22 cellular contexts compared by ENCODE assay signal in the genomic region with DNA sequence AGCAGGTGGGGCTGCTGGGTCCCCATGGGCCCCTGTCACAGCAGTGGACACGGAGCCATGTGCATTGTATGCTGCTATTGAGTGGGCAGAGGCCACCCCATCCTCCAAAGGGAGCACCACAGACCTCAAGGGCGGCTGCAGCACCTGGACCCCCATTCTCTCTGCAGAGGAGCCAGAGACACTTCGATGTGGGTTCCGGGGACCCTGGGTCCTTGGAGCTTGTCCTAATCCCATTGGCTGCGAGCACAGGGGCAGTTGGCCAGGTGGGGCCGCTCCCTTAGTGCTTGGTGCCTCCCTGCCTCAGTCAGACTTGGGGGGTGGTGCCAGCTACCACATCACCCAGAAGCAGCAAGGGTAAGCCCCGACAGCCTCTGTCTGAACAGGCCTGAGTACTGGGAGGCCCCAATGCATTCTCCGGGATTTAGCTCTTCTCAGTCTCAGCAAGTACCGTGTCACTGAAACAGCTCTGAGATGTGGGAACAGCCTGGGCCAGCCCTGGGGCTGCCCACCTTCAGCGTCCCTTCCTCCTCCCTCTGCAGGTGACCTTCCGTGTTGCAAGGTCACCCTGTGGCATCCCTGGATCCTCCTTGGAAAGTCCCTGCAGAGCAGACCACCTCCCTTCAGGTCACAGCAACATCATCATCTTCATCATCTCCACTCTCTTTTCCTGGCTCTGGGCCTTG.
A peak's percentile ranks its signal among the peaks of the same experiment; 100 is the strongest.
DNase-seq lines count a peak whose midpoint lies in the region; ATAC-seq and TF ChIP-seq lines count a peak whose summit lies in the region.
"Had no signal": no experiment of that assay in that cellular context is flagged by ENCODE, and none has a peak within 500 bp of the region (broad histone marks: within the 10 kb centered on the region; RNA-seq: fewer than 3 reads in every experiment).

No MANE protein-coding gene starts in this region.

- H3K4me1 Mint-ChIP-seq in type B pancreatic cell (ENCODE audit: unreplicated experiment) (peaks cover 3% of the 10 kb centered on the region), H9 (peaks cover 2 to 8% of the 10 kb centered on the region in 2 experiments)

- no peaks in the 10 kb centered on the region for H3K36me3 ChIP-seq in HCT116 (ENCODE audit: control insufficient read depth in 1 of 2, insufficient read depth in 2 of 2, low read length in 2 of 2)
- H3K36me3 ChIP-seq: MG63 had no signal

- H2AFZ ChIP-seq in HCT116 (ENCODE audit: low read depth, low read length, poor library complexity, severe bottlenecking) (no peak overlapping the region), H9 (ENCODE audit: low read length) (no peak overlapping the region)

- H3T11ph ChIP-seq in H9 (ENCODE audit: low read length) = no peak overlapping the region

- H3K36me3 Mint-ChIP-seq in type B pancreatic cell = peaks cover 8% of the 10 kb centered on the region
- H3K36me3 Mint-ChIP-seq in H9 (ENCODE audit: insufficient read depth in 1 of 3, low read depth in 3 of 3) = peaks cover 43 to 69% (median 67%) of the 10 kb centered on the region in 3 experiments
- H3K36me3 Mint-ChIP-seq: activated naive CD8-positive, alpha-beta T cell treated with anti-CD3 and anti-CD28 coated beads for 36 hours; CD8-positive, alpha-beta memory T cell had no signal

- no peak overlapping the region for H3K18ac ChIP-seq in H9 (ENCODE audit: insufficient read length, low read depth, low read length)

- H3K9me3 ChIP-seq in HCT116 (ENCODE audit: control insufficient read depth in 1 of 2, insufficient read depth in 1 of 2, low read depth in 1 of 2, low read length in 2 of 2) (no peaks in the 10 kb centered on the region), H9 (ENCODE audit: control insufficient read depth, low read depth, low read length) (no peaks in the 10 kb centered on the region)
- H3K9me3 ChIP-seq: MG63, upper lobe of left lung had no signal

- H3K23me2 ChIP-seq in H9 (ENCODE audit: insufficient read length, low read depth, low read length, poor library complexity, severe bottlenecking) = no peaks in the 10 kb centered on the region

- H4K5ac ChIP-seq in H9 (ENCODE audit: insufficient read length, low read depth, low read length) = no peak overlapping the region

- DNase-seq in HCT116 (ENCODE audit: low read depth, low spot score) (no peak), astrocyte of the spinal cord (ENCODE audit: low read depth, low spot score) (no peak), fibroblast of the aortic adventitia (ENCODE audit: low read depth) (no peak), type B pancreatic cell (ENCODE audit: extremely low spot score, unreplicated experiment) (no peak), epidermal melanocyte (ENCODE audit: insufficient read length, low spot score) (no peak), HuH-7 (ENCODE audit: low spot score) (no peak), H9 (no peak)
- DNase-seq: activated CD8-positive, alpha-beta T cell treated with anti-CD3 and anti-CD28 coated beads, Interleukin-2, amount 10 ng/mL, durations not matched to agents 7 days and 5 days; activated effector memory CD4-positive, alpha-beta T cell treated with Interleukin-2 at 50 U/mL for 16 hours; activated naive CD8-positive, alpha-beta T cell treated with anti-CD3 and anti-CD28 coated beads for 36 hours; CD8-positive, alpha-beta memory T cell; cerebellar nuclear complex; foreskin melanocyte; KG1; left colon; MG63; NCI-H1417 treated with DMSO at 0.1 percent for 48 hours; stimulated activated CD4-positive, alpha-beta T cell treated with anti-CD3 and anti-CD28 coated beads, Interleukin-12 subunit alpha, Interleukin-12 subunit beta, amount 100 ng/mL, for 4 hours; stimulated activated CD4-positive, alpha-beta T cell treated with anti-CD3 and anti-CD28 coated beads, Interleukin-4, amount 100 ng/mL, for 24 hours had no signal

- H3K4me2 ChIP-seq in HCT116 (ENCODE audit: low read length) (no peak overlapping the region), H9 (ENCODE audit: insufficient read depth, insufficient read length, low read length) (no peak overlapping the region)

- H3K56ac ChIP-seq in H9 (ENCODE audit: insufficient read length, low read depth, low read length) = no peak overlapping the region

- in situ Hi-C loops in astrocyte of the spinal cord (cut with HindIII; ENCODE audit: low sequenced_read_pairs) = no loop called here

- H3K79me2 ChIP-seq in HCT116 (ENCODE audit: insufficient read depth, low read length) (no peaks in the 10 kb centered on the region), H9 (ENCODE audit: insufficient read depth, low read length) (no peaks in the 10 kb centered on the region)

- no peak for TF ChIP-seq RAD21 in HCT116 (IDR thresholded peaks at IDR 0.05; ENCODE audit: low read depth)

- TF ChIP-seq CTCF in HCT116 (IDR thresholded peaks at IDR 0.05 in 2 of 3, conservative IDR thresholded peaks at IDR 0.05 in 1 of 3; ENCODE audit: borderline replicate concordance in 1 of 3, insufficient read depth in 1 of 3, low read depth in 2 of 3, low read length in 2 of 3) (peak in 2 of 3 experiments; percentile 12 to 13; a peak in 2 of 6 replicates), astrocyte of the spinal cord (IDR thresholded peaks at IDR 0.05; ENCODE audit: low read depth, low read length) (peak; percentile 12), fibroblast of the aortic adventitia (IDR thresholded peaks at IDR 0.05; ENCODE audit: insufficient read depth, low read length) (peak; percentile 23), type B pancreatic cell (conservative IDR thresholded peaks at IDR 0.05) (peak; percentile 34), H9 (conservative IDR thresholded peaks at IDR 0.05) (no peak)

- no peaks in the 10 kb centered on the region for H3K79me1 ChIP-seq in H9 (ENCODE audit: insufficient read depth, low read depth, low read length, poor library complexity, severe bottlenecking)

- no peak overlapping the region for H2BK12ac ChIP-seq in H9 (ENCODE audit: insufficient read length, low read depth, low read length)

- H4K91ac ChIP-seq in H9 (ENCODE audit: insufficient read length, low read depth, low read length) = no peak overlapping the region

- H2BK120ac ChIP-seq in H9 (ENCODE audit: low read depth, low read length, poor library complexity, severe bottlenecking) = no peak overlapping the region

- no peak for TF ChIP-seq POLR2A in HCT116 (IDR thresholded peaks at IDR 0.05; ENCODE audit: borderline replicate concordance, extremely low read depth, insufficient read depth, insufficient read length)

- no peak overlapping the region for H4K8ac ChIP-seq in H9 (replicated peaks; ENCODE audit: insufficient read length, low read depth, low read length)

- H3K4me3 ChIP-seq in HCT116 (replicated peaks in 1 of 2; ENCODE audit: low read depth in 1 of 2, low read length in 2 of 2) = no peak overlapping the region
- no peak overlapping the region for H3K4me3 ChIP-seq in astrocyte of the spinal cord (ENCODE audit: low read depth, low read length)
- H3K4me3 ChIP-seq in fibroblast of the aortic adventitia (ENCODE audit: low read depth, low read length) = no peak overlapping the region
- H3K4me3 ChIP-seq: MG63, upper lobe of left lung had no signal

- POLR2A ChIA-PET in HCT116 (lab: Charles Lee) = no interaction called here

- CTCF ChIA-PET in HCT116 (lab: Charles Lee) = no interaction called here

- no peak overlapping the region for H2AK5ac ChIP-seq in H9 (ENCODE audit: insufficient read length, low read length)

- H3K9ac ChIP-seq in HCT116 (ENCODE audit: low read length) (no peak overlapping the region), H9 (ENCODE audit: extremely low read depth, insufficient read length, low read length) (no peak overlapping the region)

- H3K4me3 Mint-ChIP-seq in type B pancreatic cell = no peak overlapping the region
- H3K4me3 Mint-ChIP-seq in H9 = no peak overlapping the region
- H3K4me3 Mint-ChIP-seq: activated CD8-positive, alpha-beta T cell treated with anti-CD3 and anti-CD28 coated beads, Interleukin-2, amount 10 ng/mL, durations not matched to agents 7 days and 5 days; activated naive CD8-positive, alpha-beta T cell treated with anti-CD3 and anti-CD28 coated beads for 36 hours; CD8-positive, alpha-beta memory T cell; stimulated activated effector memory CD8-positive, alpha-beta T cell treated with anti-CD3 and anti-CD28 coated beads, Interleukin-12 subunit alpha, Interleukin-12 subunit beta, amount 100 ng/mL, for 72 hours had no signal

- WGBS in H9 (ENCODE audit: extremely low coverage, insufficient read length, low lambda C conversion rate) = no CpG with 5 or more reads among the region's 11 CpGs

- ATAC-seq in HCT116 = no peak; the same call in 1 of the 2 replicates
- ATAC-seq: activated CD8-positive, alpha-beta T cell treated with anti-CD3 and anti-CD28 coated beads, Interleukin-2, amount 10 ng/mL, durations not matched to agents 7 days and 5 days; left colon; sciatic nerve; stimulated activated effector memory CD8-positive, alpha-beta T cell treated with anti-CD3 and anti-CD28 coated beads, Interleukin-12 subunit alpha, Interleukin-12 subunit beta, amount 100 ng/mL, for 72 hours had no signal

- no peak overlapping the region for H3K4ac ChIP-seq in H9 (ENCODE audit: low read depth, low read length)

- no peak overlapping the region for H2BK5ac ChIP-seq in H9 (ENCODE audit: insufficient read length, low read length)

- H4K20me1 ChIP-seq in HCT116 (ENCODE audit: insufficient read depth) = no peaks in the 10 kb centered on the region
- no peaks in the 10 kb centered on the region for H4K20me1 ChIP-seq in H9 (ENCODE audit: control insufficient read depth, insufficient read depth, insufficient read length)

- no peaks in the 10 kb centered on the region for H3K27me3 Mint-ChIP-seq in type B pancreatic cell
- no peaks in the 10 kb centered on the region for H3K27me3 Mint-ChIP-seq in H9 (ENCODE audit: low read depth)
- H3K27me3 Mint-ChIP-seq: activated naive CD8-positive, alpha-beta T cell treated with anti-CD3 and anti-CD28 coated beads for 36 hours; CD8-positive, alpha-beta memory T cell had no signal

- H3K27ac ChIP-seq in HCT116 (ENCODE audit: low read depth, low read length) (no peak overlapping the region), H9 (ENCODE audit: insufficient read length, low read depth, low read length) (no peak overlapping the region)
- H3K27ac ChIP-seq: upper lobe of left lung had no signal

- H3K27me3 ChIP-seq in HCT116 (ENCODE audit: insufficient read depth, low read length) = no peaks in the 10 kb centered on the region
- no peaks in the 10 kb centered on the region for H3K27me3 ChIP-seq in H9 (ENCODE audit: insufficient read depth, low read length)
- H3K27me3 ChIP-seq: MG63, upper lobe of left lung had no signal

- H3K23ac ChIP-seq in H9 (ENCODE audit: insufficient read length, low read depth, low read length) = no peak overlapping the region

- no peak overlapping the region for H2BK15ac ChIP-seq in H9 (ENCODE audit: low read depth, low read length)

- no peak overlapping the region for H3K14ac ChIP-seq in H9 (ENCODE audit: insufficient read depth, low read length)

- H3K4me1 ChIP-seq in HCT116 (ENCODE audit: control insufficient read depth in 1 of 2, insufficient read depth in 2 of 2, low read length in 2 of 2) (no peaks in the 10 kb centered on the region), H9 (ENCODE audit: insufficient read depth, low read length) (no peaks in the 10 kb centered on the region)
- H3K4me1 ChIP-seq: upper lobe of left lung had no signal

- intact Hi-C loops in HCT116 (cut with micrococcal nuclease) = no loop called here

- no peak overlapping the region for H2BK20ac ChIP-seq in H9 (ENCODE audit: low read depth, low read length, poor library complexity, severe bottlenecking)

- RAD21 ChIA-PET in HCT116 (lab: Charles Lee; ENCODE audit: low non-redundant PET in 1 of 2, low total read pairs in 2 of 2, uncharacterized antibody in 2 of 2, unreplicated experiment in 2 of 2) = no interaction called here

- H3K9me3 Mint-ChIP-seq in type B pancreatic cell (no peaks in the 10 kb centered on the region), H9 (no peaks in the 10 kb centered on the region; a peak in 1 of 5 replicates)
- H3K9me3 Mint-ChIP-seq: activated naive CD8-positive, alpha-beta T cell treated with anti-CD3 and anti-CD28 coated beads for 36 hours; CD8-positive, alpha-beta memory T cell; stimulated activated effector memory CD8-positive, alpha-beta T cell treated with anti-CD3 and anti-CD28 coated beads, Interleukin-12 subunit alpha, Interleukin-12 subunit beta, amount 100 ng/mL, for 72 hours had no signal

- H3K27ac Mint-ChIP-seq in type B pancreatic cell (no peak overlapping the region), H9 (peak overlapping the region in 1 of 3 experiments; percentile 39; a peak in 1 of 7 replicates)
- H3K27ac Mint-ChIP-seq: activated CD8-positive, alpha-beta T cell treated with anti-CD3 and anti-CD28 coated beads, Interleukin-2, amount 10 ng/mL, durations not matched to agents 7 days and 5 days; activated naive CD8-positive, alpha-beta T cell treated with anti-CD3 and anti-CD28 coated beads for 36 hours; CD8-positive, alpha-beta memory T cell; stimulated activated effector memory CD8-positive, alpha-beta T cell treated with anti-CD3 and anti-CD28 coated beads, Interleukin-12 subunit alpha, Interleukin-12 subunit beta, amount 100 ng/mL, for 72 hours had no signal

- BruUV-seq in HCT116 (replicated peaks; lab: Mats Ljungman, UMichigan) = no TSS peak

- no peaks in the 10 kb centered on the region for H3K9me2 ChIP-seq in HCT116 (ENCODE audit: insufficient read depth)
